In genomic region chr6:170129691-170130171, GRCh38 we compare ENCODE assay signal across 9 cellular contexts.
DNase-seq lines count a peak whose midpoint lies in the region; ATAC-seq and TF ChIP-seq lines count a peak whose summit lies in the region.
"Had no signal": no experiment of that assay in that cellular context is flagged by ENCODE, and none has a peak within 500 bp of the region (broad histone marks: within the 10 kb centered on the region; RNA-seq: fewer than 3 reads in every experiment).

No MANE protein-coding gene starts in this region.

- H3K27ac ChIP-seq in lower lobe of right lung (no peak overlapping the region), WERI-Rb-1 (no peak overlapping the region)

- DNase-seq in Ammon's horn (ENCODE audit: low spot score) (peak; percentile 57), NCI-H1417 treated with DMSO at 0.1 percent for 48 hours (lab: John Stamatoyannopoulos, UW) (peak; percentile 76), T47D (ENCODE audit: low read depth in 1 of 2, low spot score in 1 of 2) (peak; percentile 28 to 48), lower lobe of right lung (peak; percentile 77), WERI-Rb-1 (no peak), SKM-1 (lab: John Stamatoyannopoulos, UW; ENCODE audit: unreplicated experiment) (no peak)
- no peak for DNase-seq in activated T-cell treated with anti-CD3 and anti-CD28 coated beads, Interleukin-2, amount 50 U/mL, for 48 hours
- DNase-seq in activated CD4-positive, alpha-beta T cell treated with anti-CD3 and anti-CD28 coated beads for 4 hours, result no peak
- DNase-seq: stimulated activated CD4-positive, alpha-beta T cell treated with anti-CD3 and anti-CD28 coated beads, Interleukin-4, amount 100 ng/mL, for 24 hours had no signal

- H3K4me3 ChIP-seq in lower lobe of right lung (no peak overlapping the region), WERI-Rb-1 (ENCODE audit: low read depth, low read length) (no peak overlapping the region)

- no peaks in the 10 kb centered on the region for H3K27me3 ChIP-seq in lower lobe of right lung (ENCODE audit: low read depth)
- H3K27me3 ChIP-seq in WERI-Rb-1 (ENCODE audit: insufficient read depth, low read depth, severe bottlenecking), result no peaks in the 10 kb centered on the region

- TF ChIP-seq CTCF in lower lobe of right lung (IDR thresholded peaks at IDR 0.05), result no peak
- no peak for TF ChIP-seq CTCF in WERI-Rb-1 (IDR thresholded peaks at IDR 0.05; ENCODE audit: low read depth, low read length)

- in situ Hi-C loops in T47D (cut with HindIII; ENCODE audit: low pct_unique_long_range_greater_than_20kb, low sequenced_read_pairs), result no loop called here

- peak; percentile 68 to 74 for ATAC-seq in lower lobe of right lung

- H3K36me3 ChIP-seq in lower lobe of right lung (no peaks in the 10 kb centered on the region), WERI-Rb-1 (no peaks in the 10 kb centered on the region)

- H3K4me1 ChIP-seq in lower lobe of right lung, result peaks cover 10% of the 10 kb centered on the region

- intact Hi-C loops in lower lobe of right lung (cut with DNase I), result no loop called here

- H3K9me3 ChIP-seq in lower lobe of right lung (no peaks in the 10 kb centered on the region), WERI-Rb-1 (ENCODE audit: severe bottlenecking) (no peaks in the 10 kb centered on the region)

Comparison
In these comparisons a context has a peak if more than half of its experiments do, and no peak if none do; other contexts are left out.
1. DNase-seq: peak in Ammon's horn (single experiment), NCI-H1417 treated with DMSO at 0.1 percent for 48 hours (single experiment), T47D (2 of 2) and lower lobe of right lung (single experiment); none in WERI-Rb-1 (single experiment), activated T-cell treated with anti-CD3 and anti-CD28 coated beads, Interleukin-2, amount 50 U/mL, for 48 hours (0 of 2), activated CD4-positive, alpha-beta T cell treated with anti-CD3 and anti-CD28 coated beads for 4 hours (0 of 2) and SKM-1 (single experiment).